In the genomic region with DNA sequence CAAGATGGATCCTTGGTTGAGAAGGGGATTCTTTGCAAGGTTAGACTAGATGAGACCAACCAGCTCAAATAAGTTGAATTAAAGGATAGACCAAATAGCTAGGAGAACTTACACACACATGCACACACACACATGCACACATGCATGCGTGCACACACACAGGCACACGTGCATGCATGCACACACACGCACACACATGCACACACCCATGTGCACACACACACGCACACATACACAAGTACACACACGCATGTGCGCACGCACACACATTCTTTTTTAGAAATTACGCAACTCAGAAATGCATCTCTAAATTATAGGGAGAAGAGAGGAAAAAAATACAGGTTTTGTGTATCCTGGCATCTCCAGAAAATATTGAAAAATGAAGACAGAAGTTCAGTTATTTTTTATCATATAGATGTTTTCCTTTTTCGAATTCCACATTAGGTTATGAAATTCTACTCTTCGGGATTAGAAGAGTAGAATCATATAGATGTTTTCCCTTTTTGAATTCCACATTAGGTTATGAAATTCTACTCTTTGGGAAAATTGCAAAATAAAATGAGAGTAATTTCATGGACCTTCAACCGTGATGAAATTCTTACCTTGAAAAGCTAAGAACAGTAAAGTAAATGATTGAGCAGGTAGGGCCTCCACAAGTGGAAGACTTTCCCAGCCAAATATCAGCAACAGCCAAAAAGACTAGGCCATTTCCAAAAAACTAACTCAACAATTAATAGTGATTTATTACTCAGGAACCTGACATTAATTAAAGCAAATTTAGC, we compare ENCODE assay signal across 18 cellular contexts.
DNase-seq lines count a peak whose midpoint lies in the region; FAIRE-seq and TF ChIP-seq lines count a peak whose summit lies in the region.
"Had no signal": no experiment of that assay in that cellular context is flagged by ENCODE, and none has a peak within 500 bp of the region (broad histone marks: within the 10 kb centered on the region; RNA-seq: fewer than 3 reads in every experiment).

No MANE protein-coding gene starts in this region.

- H3K36me3 ChIP-seq in BLaER1 (no peaks in the 10 kb centered on the region), endothelial cell of umbilical vein (ENCODE audit: control insufficient read depth in 2 of 2, extremely low read depth in 1 of 2, insufficient read depth in 2 of 2, low read length in 2 of 2) (no peaks in the 10 kb centered on the region), breast epithelium (no peaks in the 10 kb centered on the region)
- H3K36me3 ChIP-seq: BE2C had no signal

- intact Hi-C loops in endothelial cell of umbilical vein (cut with micrococcal nuclease) (loop anchor here (10.0 kb wide), 2 partner anchors 352 to 502 kb away; no protein-coding TSS in a partner anchor), breast epithelium (cut with DNase I; ENCODE audit: low total_unique reads) (loop anchor here (5.0 kb wide), 1 partner anchor 109 kb away; no protein-coding TSS in a partner anchor)
- intact Hi-C loops in activated T-helper 1 cell treated with anti-CD3 and anti-CD28 coated beads, Interleukin-12 subunit alpha, Interleukin-12 subunit beta, Interleukin-2, Interleukin-4 antibody, amounts not matched to agents 30 ng/mL and 10 ng/mL and 1 ng/mL, durations not matched to agents 14 hours and 24 hours and 36 hours (cut with micrococcal nuclease), result loop anchor here (10.0 kb wide), 1 partner anchor 722 kb away; no protein-coding TSS in a partner anchor

- peak; percentile 85 for FAIRE-seq in HTR-8/SVneo (lab: Jason Lieb, UNC)
- FAIRE-seq in endothelial cell of umbilical vein (lab: Jason Lieb, UNC), result no peak
- FAIRE-seq in frontal cortex (lab: Jason Lieb, UNC), result no peak
- FAIRE-seq: D721Med, G401.6 had no signal

- H3K9me3 ChIP-seq in BLaER1, result no peaks in the 10 kb centered on the region
- H3K9me3 ChIP-seq in endothelial cell of umbilical vein (replicated peaks; ENCODE audit: control insufficient read depth, insufficient read depth, low read length), result no peaks in the 10 kb centered on the region
- H3K9me3 ChIP-seq in breast epithelium, result no peaks in the 10 kb centered on the region
- H3K9me3 ChIP-seq: BE2C, Caco-2 had no signal

- no peak overlapping the region for H3K4me3 ChIP-seq in BLaER1
- no peak overlapping the region for H3K4me3 ChIP-seq in endothelial cell of umbilical vein (replicated peaks in 1 of 3; ENCODE audit: insufficient read depth in 1 of 3, low read depth in 1 of 3, low read length in 3 of 3)
- no peak overlapping the region for H3K4me3 ChIP-seq in breast epithelium

- TF ChIP-seq CTCF in endothelial cell of umbilical vein (IDR thresholded peaks at IDR 0.05; ENCODE audit: extremely low read depth in 1 of 2, insufficient read depth in 1 of 2, low read depth in 1 of 2, low read length in 2 of 2) (no peak), nephron (IDR thresholded peaks at IDR 0.05; ENCODE audit: unreplicated experiment in 3 of 3) (no peak), breast epithelium (IDR thresholded peaks at IDR 0.05) (no peak)

- H3K4me3 Mint-ChIP-seq in nephron, result no peak overlapping the region
- H3K4me3 Mint-ChIP-seq in activated T-helper 1 cell treated with anti-CD3 and anti-CD28 coated beads, Interleukin-12 subunit alpha, Interleukin-12 subunit beta, Interleukin-2, Interleukin-4 antibody, amounts not matched to agents 30 ng/mL and 10 ng/mL and 1 ng/mL, durations not matched to agents 14 hours and 24 hours and 36 hours, result no peak overlapping the region
- H3K4me3 Mint-ChIP-seq: CD4-positive, alpha-beta T cell had no signal

- H3K4me1 ChIP-seq in BLaER1, result peaks cover 46% of the 10 kb centered on the region
- H3K4me1 ChIP-seq in endothelial cell of umbilical vein (ENCODE audit: control insufficient read depth, extremely low read depth, insufficient read depth, low read length), result no peaks in the 10 kb centered on the region
- no peaks in the 10 kb centered on the region for H3K4me1 ChIP-seq in breast epithelium
- H3K4me1 ChIP-seq: Caco-2 had no signal

- dilution Hi-C loops in endothelial cell of umbilical vein (cut with MboI; ENCODE audit: extremely low pct_ligation_motif_present, low sequenced_read_pairs), result no loop called here

- no peak for DNase-seq in HTR-8/SVneo (ENCODE audit: insufficient read length, low spot score)
- DNase-seq in endothelial cell of umbilical vein (ENCODE audit: low read depth, low spot score), result no peak
- no peak for DNase-seq in activated T-helper 1 cell treated with anti-CD3 and anti-CD28 coated beads, Interleukin-12 subunit alpha, Interleukin-12 subunit beta, Interleukin-2, Interleukin-4 antibody, amounts not matched to agents 30 ng/mL and 10 ng/mL and 1 ng/mL, durations not matched to agents 14 hours and 24 hours and 36 hours (ENCODE audit: low spot score)
- no peak for DNase-seq in frontal cortex (ENCODE audit: low spot score in 2 of 2)
- DNase-seq in HEK293T (ENCODE audit: extremely low spot score), result no peak
- no peak for DNase-seq in breast epithelium (ENCODE audit: low spot score in 2 of 2)
- DNase-seq: 8988T; BE2C; Caco-2; CD4-positive, alpha-beta T cell; GOT3; H7 had no signal

- no peak overlapping the region for H2AFZ ChIP-seq in endothelial cell of umbilical vein (ENCODE audit: low read depth, low read length)

- no peaks in the 10 kb centered on the region for H3K79me2 ChIP-seq in endothelial cell of umbilical vein (ENCODE audit: control insufficient read depth, insufficient read depth, low read length)

- no peaks in the 10 kb centered on the region for H3K9me1 ChIP-seq in endothelial cell of umbilical vein (replicated peaks; ENCODE audit: control insufficient read depth, extremely low read depth, insufficient read depth, low read length)

- no TSS peak for BruUV-seq in endothelial cell of umbilical vein (replicated peaks; lab: Mats Ljungman, UMichigan)

- H3K9ac ChIP-seq in BLaER1 (no peak overlapping the region), endothelial cell of umbilical vein (replicated peaks; ENCODE audit: extremely low read depth, insufficient read depth, low read length) (no peak overlapping the region)

- peak overlapping the region; percentile 2; the same call in 1 of the 2 replicates for H3K4me2 ChIP-seq in BLaER1
- H3K4me2 ChIP-seq in endothelial cell of umbilical vein (ENCODE audit: insufficient read depth, low read length), result no peak overlapping the region

- H3K9me3 Mint-ChIP-seq in nephron, result no peaks in the 10 kb centered on the region
- H3K9me3 Mint-ChIP-seq in activated T-helper 1 cell treated with anti-CD3 and anti-CD28 coated beads, Interleukin-12 subunit alpha, Interleukin-12 subunit beta, Interleukin-2, Interleukin-4 antibody, amounts not matched to agents 30 ng/mL and 10 ng/mL and 1 ng/mL, durations not matched to agents 14 hours and 24 hours and 36 hours, result no peaks in the 10 kb centered on the region
- H3K9me3 Mint-ChIP-seq: CD4-positive, alpha-beta T cell had no signal

- H3K27ac Mint-ChIP-seq in nephron, result peak overlapping the region; percentile 35 to 52 (median 43)
- no peak overlapping the region for H3K27ac Mint-ChIP-seq in activated T-helper 1 cell treated with anti-CD3 and anti-CD28 coated beads, Interleukin-12 subunit alpha, Interleukin-12 subunit beta, Interleukin-2, Interleukin-4 antibody, amounts not matched to agents 30 ng/mL and 10 ng/mL and 1 ng/mL, durations not matched to agents 14 hours and 24 hours and 36 hours
- H3K27ac Mint-ChIP-seq: CD4-positive, alpha-beta T cell had no signal

- H3K36me3 Mint-ChIP-seq in nephron (ENCODE audit: low read depth), result no peaks in the 10 kb centered on the region
- H3K36me3 Mint-ChIP-seq in activated T-helper 1 cell treated with anti-CD3 and anti-CD28 coated beads, Interleukin-12 subunit alpha, Interleukin-12 subunit beta, Interleukin-2, Interleukin-4 antibody, amounts not matched to agents 30 ng/mL and 10 ng/mL and 1 ng/mL, durations not matched to agents 14 hours and 24 hours and 36 hours (ENCODE audit: low read depth), result no peaks in the 10 kb centered on the region

- peaks cover 5% of the 10 kb centered on the region for H3K27me3 Mint-ChIP-seq in nephron (ENCODE audit: low read depth)
- H3K27me3 Mint-ChIP-seq in activated T-helper 1 cell treated with anti-CD3 and anti-CD28 coated beads, Interleukin-12 subunit alpha, Interleukin-12 subunit beta, Interleukin-2, Interleukin-4 antibody, amounts not matched to agents 30 ng/mL and 10 ng/mL and 1 ng/mL, durations not matched to agents 14 hours and 24 hours and 36 hours (ENCODE audit: insufficient read depth), result peaks cover 4% of the 10 kb centered on the region
- H3K27me3 Mint-ChIP-seq: CD4-positive, alpha-beta T cell had no signal

- H4K20me1 ChIP-seq in BLaER1, result no peaks in the 10 kb centered on the region
- no peaks in the 10 kb centered on the region for H4K20me1 ChIP-seq in endothelial cell of umbilical vein (replicated peaks; ENCODE audit: control insufficient read depth, extremely low read depth, insufficient read depth, low read length)

- CTCF ChIA-PET in endothelial cell of umbilical vein (lab: Charles Lee) (interaction anchor here (3.3 kb wide), 1 partner anchor 622 kb away, joined by 36 read pairs; no protein-coding TSS in a partner anchor), HEK293T (lab: Yijun Ruan, JAX) (no interaction called here)

- POLR2A ChIA-PET in endothelial cell of umbilical vein (lab: Charles Lee), result no interaction called here
- POLR2A ChIA-PET in HEK293T (lab: Yijun Ruan, JAX), result no interaction called here

- no peak overlapping the region for H3K27ac ChIP-seq in BLaER1
- no peak overlapping the region for H3K27ac ChIP-seq in endothelial cell of umbilical vein (ENCODE audit: insufficient read depth, low read depth, low read length)
- no peak overlapping the region for H3K27ac ChIP-seq in breast epithelium
- H3K27ac ChIP-seq: C4-2B, HL-60 had no signal

- H3K27me3 ChIP-seq in BLaER1, result no peaks in the 10 kb centered on the region
- peaks cover 1 to 6% of the 10 kb centered on the region in 2 experiments for H3K27me3 ChIP-seq in endothelial cell of umbilical vein (ENCODE audit: control insufficient read depth in 2 of 2, insufficient read depth in 2 of 2, low read length in 2 of 2)
- no peaks in the 10 kb centered on the region for H3K27me3 ChIP-seq in breast epithelium
- H3K27me3 ChIP-seq: BE2C had no signal

- peaks cover 19% of the 10 kb centered on the region for H3K4me1 Mint-ChIP-seq in nephron
- peaks cover 5% of the 10 kb centered on the region for H3K4me1 Mint-ChIP-seq in activated T-helper 1 cell treated with anti-CD3 and anti-CD28 coated beads, Interleukin-12 subunit alpha, Interleukin-12 subunit beta, Interleukin-2, Interleukin-4 antibody, amounts not matched to agents 30 ng/mL and 10 ng/mL and 1 ng/mL, durations not matched to agents 14 hours and 24 hours and 36 hours (ENCODE audit: low read depth)

- TF ChIP-seq POLR2A in endothelial cell of umbilical vein (IDR thresholded peaks at IDR 0.05; ENCODE audit: low read depth, low read length) (no peak), breast epithelium (IDR thresholded peaks at IDR 0.05) (no peak)

TF ChIP-seq in endothelial cell of umbilical vein, 7 proteins besides CTCF, POLR2A, EP300 and RAD21 (continues in another document):
- TF ChIP-seq JUN (IDR thresholded peaks at IDR 0.05; ENCODE audit: borderline replicate concordance, insufficient read depth, insufficient read length, low read depth), result no peak

TF ChIP-seq in HEK293T, 16 proteins besides CTCF, POLR2A, EP300 and RAD21 (continues in another document):
- TF ChIP-seq FOXM1 (IDR thresholded peaks at IDR 0.05; ENCODE audit: borderline replicate concordance) (no peak), HDGF (IDR thresholded peaks at IDR 0.05; ENCODE audit: borderline replicate concordance) (no peak)
